7 cellular contexts compared by ENCODE assay signal in genomic region chr7:151056286-151057037, GRCh38. TPM values are rescaled to one million over a fixed set of nuclear protein-coding genes. Genes with fewer than 3 reads are reported as not detected.
A peak's percentile ranks its signal among the peaks of the same experiment; 100 is the strongest.
DNase-seq lines count a peak whose midpoint lies in the region; ATAC-seq and TF ChIP-seq lines count a peak whose summit lies in the region.
"Had no signal": no experiment of that assay in that cellular context is flagged by ENCODE, and none has a peak within 500 bp of the region (broad histone marks: within the 10 kb centered on the region; RNA-seq: fewer than 3 reads in every experiment).

No MANE protein-coding gene starts in this region.

- H3K27ac ChIP-seq in thoracic aorta, result no peak overlapping the region

- H3K4me3 ChIP-seq in fibroblast of pulmonary artery (replicated peaks; ENCODE audit: low read depth, low read length), result peak overlapping the region; percentile 85
- H3K4me3 ChIP-seq in thoracic aorta, result peak overlapping the region; percentile 98

- no peak for ATAC-seq in thoracic aorta (ENCODE audit: insufficient number of reproducible peaks, low FRiP score, low read depth)

- no peak for DNase-seq in activated naive CD4-positive, alpha-beta T cell treated with anti-CD3 and anti-CD28 coated beads, Interleukin-2, amount 10 ng/mL, durations not matched to agents 7 days and 5 days
- no peak for DNase-seq in activated naive CD4-positive, alpha-beta T cell treated with Interleukin-2 at 50 U/mL for 16 hours
- DNase-seq in fibroblast of pulmonary artery (ENCODE audit: low read depth), result no peak
- DNase-seq in thoracic aorta (ENCODE audit: low spot score), result no peak
- DNase-seq in activated CD4-positive, CD25-positive, alpha-beta regulatory T cell (lab: John Stamatoyannopoulos, UW), result no peak
- no peak for DNase-seq in HEK293T (ENCODE audit: extremely low spot score)
- DNase-seq: activated CD4-positive, alpha-beta T cell treated with anti-CD3 and anti-CD28 coated beads, Interleukin-2, amount 50 U/mL, for 1 hour had no signal

- H3K4me3 Mint-ChIP-seq in activated naive CD4-positive, alpha-beta T cell treated with anti-CD3 and anti-CD28 coated beads, Interleukin-2, amount 10 ng/mL, durations not matched to agents 7 days and 5 days, result peak overlapping the region; percentile 96

- H3K27me3 Mint-ChIP-seq in activated naive CD4-positive, alpha-beta T cell treated with anti-CD3 and anti-CD28 coated beads, Interleukin-2, amount 10 ng/mL, durations not matched to agents 7 days and 5 days, result peaks cover 13% of the 10 kb centered on the region

- peaks cover 25 to 36% of the 10 kb centered on the region in 2 donors for H3K4me1 ChIP-seq in thoracic aorta (ENCODE audit: control insufficient read depth in 1 of 2, low read depth in 2 of 2)

- no peaks in the 10 kb centered on the region for H3K9me3 Mint-ChIP-seq in activated naive CD4-positive, alpha-beta T cell treated with anti-CD3 and anti-CD28 coated beads, Interleukin-2, amount 10 ng/mL, durations not matched to agents 7 days and 5 days

- H3K4me1 Mint-ChIP-seq in activated naive CD4-positive, alpha-beta T cell treated with anti-CD3 and anti-CD28 coated beads, Interleukin-2, amount 10 ng/mL, durations not matched to agents 7 days and 5 days, result peaks cover 63% of the 10 kb centered on the region

- no peaks in the 10 kb centered on the region for H3K36me3 ChIP-seq in thoracic aorta

- no peaks in the 10 kb centered on the region for H3K9me3 ChIP-seq in thoracic aorta

- no peaks in the 10 kb centered on the region for H3K27me3 ChIP-seq in thoracic aorta (replicated peaks; ENCODE audit: insufficient read depth)

- POLR2A ChIA-PET in HEK293T (lab: Yijun Ruan, JAX), result interaction anchor here (1.0 to 3.2 kb wide), 5 partner anchors 11 to 76 kb away, joined by 3 to 17 read pairs (median 6); partner anchors contain the start of genes ABCB8 and FASTK

- H3K36me3 Mint-ChIP-seq in activated naive CD4-positive, alpha-beta T cell treated with anti-CD3 and anti-CD28 coated beads, Interleukin-2, amount 10 ng/mL, durations not matched to agents 7 days and 5 days, result peaks cover 6% of the 10 kb centered on the region

- TF ChIP-seq CTCF in fibroblast of pulmonary artery (IDR thresholded peaks at IDR 0.05; ENCODE audit: low read length, missing control alignments) (no peak), thoracic aorta (IDR thresholded peaks at IDR 0.05) (no peak)

- H3K27ac Mint-ChIP-seq in activated naive CD4-positive, alpha-beta T cell treated with anti-CD3 and anti-CD28 coated beads, Interleukin-2, amount 10 ng/mL, durations not matched to agents 7 days and 5 days, result no peak overlapping the region

- CTCF ChIA-PET in activated naive CD4-positive, alpha-beta T cell treated with anti-CD3 and anti-CD28 coated beads, Interleukin-2, amount 10 ng/mL, durations not matched to agents 7 days and 5 days (lab: Charles Lee), result interaction anchor here (1.3 kb wide), 1 partner anchor 54 kb away, joined by 4 read pairs; no protein-coding TSS in a partner anchor
- CTCF ChIA-PET in HEK293T (lab: Yijun Ruan, JAX), result no interaction called here

TF ChIP-seq in HEK293T, 16 proteins besides CTCF, POLR2A, EP300 and RAD21:
- TF ChIP-seq HDGF (IDR thresholded peaks at IDR 0.05; ENCODE audit: borderline replicate concordance) (no peak), SUZ12 (IDR thresholded peaks at IDR 0.05) (no peak), ZNF384 (IDR thresholded peaks at IDR 0.05) (no peak), SP1 (IDR thresholded peaks at IDR 0.05) (no peak), BHLHE40 (IDR thresholded peaks at IDR 0.05; ENCODE audit: borderline replicate concordance) (no peak), ELF4 (IDR thresholded peaks at IDR 0.05) (no peak), CTBP1 (IDR thresholded peaks at IDR 0.05; ENCODE audit: borderline replicate concordance) (no peak), PKNOX1 (IDR thresholded peaks at IDR 0.05) (no peak), ARNT (IDR thresholded peaks at IDR 0.05) (no peak)

RNA-seq across cellular contexts. Expression of gene CDK5, which starts 1.2 kb away (rescaled TPM):
- total RNA-seq in thoracic aorta, result 1 to 10 TPM; 1.8 to 3.1 TPM

RNA-seq across cellular contexts. Expression of gene SLC4A2, which starts 2.9 kb away (rescaled TPM):
- 100 to 1,000 TPM in 1 of 2 donors, 10 to 100 TPM in 1; 89.1 to 119 TPM for total RNA-seq in thoracic aorta

RNA-seq across cellular contexts. Expression of gene ASIC3, which starts 8.1 kb away (rescaled TPM):
- total RNA-seq in thoracic aorta, result 1 to 10 TPM; 2.0 to 2.8 TPM

RNA-seq across cellular contexts. Expression of gene FASTK, which starts 24.1 kb away (rescaled TPM):
- total RNA-seq in thoracic aorta, result 100 to 1,000 TPM in 1 of 2 donors, 10 to 100 TPM in 1; 59.0 to 110 TPM

RNA-seq across cellular contexts. Expression of gene TMUB1, which starts 26.8 kb away (rescaled TPM):
- 10 to 100 TPM; 25.7 to 35.2 TPM for total RNA-seq in thoracic aorta
